8 cellular contexts compared by ENCODE assay signal in the genomic region with DNA sequence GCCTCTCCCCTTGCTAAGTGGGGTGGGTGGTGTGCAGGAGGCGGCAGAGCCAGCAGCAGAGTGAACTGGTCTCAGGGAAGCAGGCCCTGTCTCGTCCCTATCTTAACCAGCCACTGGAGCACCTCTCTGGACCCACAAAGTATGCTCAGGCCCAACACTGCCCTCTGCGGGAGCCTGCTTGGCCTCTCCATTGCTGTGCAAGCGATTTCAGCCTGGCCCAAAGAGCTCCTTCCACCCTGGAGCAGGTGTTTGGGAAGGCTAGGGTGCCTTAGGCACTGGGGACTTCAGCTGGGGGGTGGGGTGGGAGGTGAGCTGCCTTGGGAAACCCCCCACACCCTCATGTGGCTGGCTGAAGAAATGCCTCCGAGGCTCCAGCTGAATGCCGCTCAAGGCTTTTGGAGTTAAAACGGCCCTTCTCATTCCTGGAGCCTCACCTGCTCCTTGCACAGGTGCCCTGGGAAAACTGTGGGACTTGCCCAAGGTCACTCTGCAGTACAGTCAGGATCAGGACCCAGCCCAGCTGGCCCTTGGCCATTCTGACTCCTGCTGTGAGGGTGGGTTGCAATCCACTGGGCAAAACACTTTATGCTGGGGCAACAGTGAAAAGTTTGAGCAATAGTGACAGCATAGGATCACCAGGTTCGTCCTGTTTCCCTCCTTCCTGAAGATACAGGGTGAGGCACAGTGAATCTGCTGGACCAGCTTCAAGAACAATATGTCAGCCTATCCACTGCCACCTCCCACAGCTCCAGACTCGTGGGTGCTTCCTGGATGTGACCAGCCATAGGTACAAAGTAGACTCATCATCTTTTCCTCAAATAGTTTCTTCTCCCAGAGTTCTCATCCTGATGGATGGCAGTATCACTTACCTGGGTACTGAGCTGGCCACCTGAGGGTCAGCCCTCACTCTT. TPM values are rescaled to one million over a fixed set of nuclear protein-coding genes. Genes with fewer than 3 reads are reported as not detected.
DNase-seq lines count a peak whose midpoint lies in the region; ATAC-seq and TF ChIP-seq lines count a peak whose summit lies in the region.

No MANE protein-coding gene starts in this region.

- ATAC-seq in esophagus mucosa (peak; percentile 69), GM21723 (IDR thresholded peaks at IDR 0.05; ENCODE audit: unreplicated experiment) (no peak), HG03457 (IDR thresholded peaks at IDR 0.05; ENCODE audit: unreplicated experiment) (no peak)

- no peaks in the 10 kb centered on the region for H4K20me1 ChIP-seq in OCI-LY3 (ENCODE audit: insufficient read depth, low read length)

- no peak overlapping the region for H3K27ac ChIP-seq in OCI-LY3 (ENCODE audit: low read length)

- H3K27me3 ChIP-seq in OCI-LY3 (ENCODE audit: low read depth, low read length) = no peaks in the 10 kb centered on the region

- H3K79me2 ChIP-seq in OCI-LY3 (ENCODE audit: low read length) = no peaks in the 10 kb centered on the region

- H3K4me3 ChIP-seq in OCI-LY3 (ENCODE audit: low read length) = 0 out of 2 replicates have a peak overlapping the region, but pooled peaks have one; percentile 0

- peak overlapping the region; percentile 40 for H3K4me2 ChIP-seq in OCI-LY3 (ENCODE audit: low read length)

- H3K9ac ChIP-seq in OCI-LY3 (ENCODE audit: low read length) = peak overlapping the region; percentile 19; the same call in 1 of the 2 replicates

- peak overlapping the region; percentile 57 for H2AFZ ChIP-seq in OCI-LY3 (ENCODE audit: low read depth, low read length)

- peak; percentile 62 for TF ChIP-seq CTCF in OCI-LY3 (IDR thresholded peaks at IDR 0.05; ENCODE audit: low read depth, low read length)
- TF ChIP-seq CTCF in osteocyte (IDR thresholded peaks at IDR 0.05) = peak; percentile 58

- H3K4me1 ChIP-seq in OCI-LY3 (ENCODE audit: low read length) = peaks cover 13% of the 10 kb centered on the region

- no peak overlapping the region for H3K27ac Mint-ChIP-seq in osteocyte (ENCODE audit: unreplicated experiment)

- H3K9me3 ChIP-seq in OCI-LY3 (ENCODE audit: insufficient read depth, low read length) = no peaks in the 10 kb centered on the region

- no peaks in the 10 kb centered on the region for H3K36me3 ChIP-seq in OCI-LY3 (replicated peaks; ENCODE audit: low read depth, low read length)

- no peaks in the 10 kb centered on the region for H3K9me3 Mint-ChIP-seq in osteocyte (ENCODE audit: unreplicated experiment)

- no peak overlapping the region for H3K4me3 Mint-ChIP-seq in osteocyte (ENCODE audit: unreplicated experiment)

- H3K4me1 Mint-ChIP-seq in osteocyte (ENCODE audit: unreplicated experiment) = no peaks in the 10 kb centered on the region

- DNase-seq in AG08396 (ENCODE audit: low spot score) (peak; percentile 81), GM19238 (ENCODE audit: insufficient read length, low spot score) (peak; percentile 45), osteocyte (ENCODE audit: extremely low spot score, unreplicated experiment) (no peak), NCI-H2029 treated with DMSO at 0.1 percent for 48 hours (lab: John Stamatoyannopoulos, UW) (no peak)

- H3K36me3 Mint-ChIP-seq in osteocyte (ENCODE audit: unreplicated experiment) = no peaks in the 10 kb centered on the region

- no peaks in the 10 kb centered on the region for H3K27me3 Mint-ChIP-seq in osteocyte (ENCODE audit: unreplicated experiment)

RNA-seq across cellular contexts. Expression of a gene that starts 5.9 kb away (rescaled TPM):
- total RNA-seq in esophagus mucosa (17.2 TPM), osteocyte (30.7 and 32.4 TPM in 2 replicates)

RNA-seq across cellular contexts. Expression of a gene that starts 8.6 kb away (rescaled TPM):
- total RNA-seq in esophagus mucosa (not detected), osteocyte (not detected in 2 replicates)

RNA-seq across cellular contexts. Expression of a gene that starts 42.4 kb away (rescaled TPM):
- 36.8 TPM for total RNA-seq in esophagus mucosa
- 14.5 and 17.5 TPM in 2 replicates for total RNA-seq in osteocyte

Comparison
In these comparisons a context has a peak if more than half of its experiments do, and no peak if none do; other contexts are left out.
1. DNase-seq: peak in AG08396 (single experiment) and GM19238 (single experiment); none in osteocyte (single experiment) and NCI-H2029 treated with DMSO at 0.1 percent for 48 hours (single experiment).